Comparison of ENCODE assay signal across 8 cellular contexts in genomic region chr6:124961468-124961783, GRCh38. TPM values are rescaled to one million over a fixed set of nuclear protein-coding genes. Genes with fewer than 3 reads are reported as not detected.
DNase-seq lines count a peak whose midpoint lies in the region; ATAC-seq and TF ChIP-seq lines count a peak whose summit lies in the region.

No MANE protein-coding gene starts in this region.

- no peak for DNase-seq in Calu3
- no peak for DNase-seq in activated B cell treated with CpG ODN at 0.5 μM for 24 hours
- DNase-seq in fibroblast of villous mesenchyme (ENCODE audit: low read depth) = no peak
- no peak for DNase-seq in progenitor cell of endocrine pancreas (ENCODE audit: low spot score, unreplicated experiment)
- DNase-seq in cerebellar cortex (ENCODE audit: low spot score) = no peak
- no peak for DNase-seq in HK-2 (ENCODE audit: unreplicated experiment)
- DNase-seq in NCI-H510A treated with DMSO at 0.1 percent for 48 hours (lab: John Stamatoyannopoulos, UW) = no peak

- intact Hi-C loops in Calu3 (cut with micrococcal nuclease; ENCODE audit: unreplicated experiment) = loop anchor here (2.0 to 5.0 kb wide), 3 partner anchors 41 to 141 kb away; no protein-coding TSS in a partner anchor
- intact Hi-C loops in activated B cell treated with CpG ODN at 0.5 μM for 24 hours (cut with micrococcal nuclease) = no loop called here

- H3K4me3 Mint-ChIP-seq in Calu3 (ENCODE audit: low read depth, unreplicated experiment) = peak overlapping the region; percentile 92
- peak overlapping the region; percentile 47 for H3K4me3 Mint-ChIP-seq in activated B cell treated with CpG ODN at 0.5 μM for 24 hours
- peak overlapping the region; percentile 92 for H3K4me3 Mint-ChIP-seq in progenitor cell of endocrine pancreas (ENCODE audit: low read depth)

- ATAC-seq in activated B cell treated with CpG ODN at 0.5 μM for 24 hours (ENCODE audit: low read depth) = no peak
- no peak for ATAC-seq in HG03469 (IDR thresholded peaks at IDR 0.05; ENCODE audit: unreplicated experiment)

- H3K36me3 Mint-ChIP-seq in Calu3 (ENCODE audit: insufficient read depth, unreplicated experiment) = peaks cover 33% of the 10 kb centered on the region
- no peaks in the 10 kb centered on the region for H3K36me3 Mint-ChIP-seq in activated B cell treated with CpG ODN at 0.5 μM for 24 hours (ENCODE audit: low read depth)
- peaks cover 3% of the 10 kb centered on the region for H3K36me3 Mint-ChIP-seq in progenitor cell of endocrine pancreas (ENCODE audit: insufficient read depth)

- H3K27ac Mint-ChIP-seq in Calu3 (ENCODE audit: unreplicated experiment) (peak overlapping the region; percentile 87), activated B cell treated with CpG ODN at 0.5 μM for 24 hours (no peak overlapping the region), progenitor cell of endocrine pancreas (peak overlapping the region; percentile 97)

- H3K4me1 Mint-ChIP-seq in Calu3 (ENCODE audit: low read depth, unreplicated experiment) (peaks cover 25% of the 10 kb centered on the region), activated B cell treated with CpG ODN at 0.5 μM for 24 hours (peaks cover 13% of the 10 kb centered on the region), progenitor cell of endocrine pancreas (ENCODE audit: low read depth) (peaks cover 22% of the 10 kb centered on the region)

- CTCF ChIA-PET in Calu3 (lab: Charles Lee) (interaction anchor here (0.6 to 2.9 kb wide), 2 partner anchors 153 to 823 kb away, joined by 7 to 10 read pairs; no protein-coding TSS in a partner anchor), activated B cell treated with CpG ODN at 0.5 μM for 24 hours (lab: Charles Lee) (no interaction called here)

- no peaks in the 10 kb centered on the region for H3K27me3 Mint-ChIP-seq in Calu3 (ENCODE audit: unreplicated experiment)
- H3K27me3 Mint-ChIP-seq in activated B cell treated with CpG ODN at 0.5 μM for 24 hours = peaks cover 28% of the 10 kb centered on the region
- no peaks in the 10 kb centered on the region for H3K27me3 Mint-ChIP-seq in progenitor cell of endocrine pancreas

- no TSS peak for BruUV-seq in Calu3 (replicated peaks; lab: Mats Ljungman, UMichigan)

- TF ChIP-seq CTCF in Calu3 (IDR thresholded peaks at IDR 0.05; ENCODE audit: unreplicated experiment) (no peak), activated B cell treated with CpG ODN at 0.5 μM for 24 hours (IDR thresholded peaks at IDR 0.05) (no peak), fibroblast of villous mesenchyme (IDR thresholded peaks at IDR 0.05; ENCODE audit: insufficient read depth, low read depth, low read length) (no peak), progenitor cell of endocrine pancreas (IDR thresholded peaks at IDR 0.05; ENCODE audit: unreplicated experiment) (no peak)

- peak overlapping the region; percentile 82 for H3K4me3 ChIP-seq in fibroblast of villous mesenchyme (ENCODE audit: low read depth, low read length)

- POLR2A ChIA-PET in activated B cell treated with CpG ODN at 0.5 μM for 24 hours (lab: Charles Lee) = no interaction called here

- H3K9me3 Mint-ChIP-seq in Calu3 (ENCODE audit: low read depth, unreplicated experiment) (no peaks in the 10 kb centered on the region), activated B cell treated with CpG ODN at 0.5 μM for 24 hours (no peaks in the 10 kb centered on the region), progenitor cell of endocrine pancreas (ENCODE audit: low read depth) (no peaks in the 10 kb centered on the region)

RNA-seq across cellular contexts. Expression of gene RNF217, which starts 0.8 kb away (rescaled TPM):
- 15.4 and 16.4 TPM in 2 replicates for total RNA-seq in Calu3 (2022)
- not detected in 2 replicates for total RNA-seq in activated B cell treated with CpG ODN at 0.5 μM for 24 hours
- 24.5 and 25.5 TPM in 2 replicates for total RNA-seq in fibroblast of villous mesenchyme
- total RNA-seq in progenitor cell of endocrine pancreas = 22.6 and 27.6 TPM in 2 replicates

Comparison
In these comparisons a context has a peak if more than half of its experiments do, and no peak if none do; other contexts are left out.
1. RNA of gene RNF217, which starts 0.8 kb away (total RNA-seq): 24.5 to 25.5 TPM in fibroblast of villous mesenchyme, 22.6 to 27.6 TPM in progenitor cell of endocrine pancreas and 15.4 to 16.4 TPM in Calu3; not detected in activated B cell treated with CpG ODN at 0.5 μM for 24 hours; every median in the first group is over 10 times any median in the second.
2. Peak in every context shown above with its lines, with median percentiles within 50 percentile points of each other: H3K4me3 Mint-ChIP-seq.